In the genomic region with DNA sequence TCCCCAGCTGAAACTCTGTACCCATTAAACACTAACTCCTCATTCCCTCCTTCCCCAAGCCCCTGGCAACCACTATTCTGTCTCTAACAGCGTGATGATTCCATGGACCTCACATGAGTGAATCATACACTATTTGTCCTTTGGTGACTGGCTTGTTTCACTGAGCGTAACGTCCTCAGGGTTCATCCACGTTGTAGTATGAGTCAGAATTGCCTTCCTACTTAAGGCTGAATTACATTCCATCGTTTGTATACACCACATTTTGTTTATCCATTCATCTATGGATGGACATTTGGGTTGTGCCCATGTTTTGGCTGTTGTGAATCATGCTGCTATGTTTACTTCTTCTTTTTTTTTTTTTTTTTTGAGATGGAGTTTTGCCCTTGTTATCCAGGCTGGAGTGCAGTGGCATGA, we compare ENCODE assay signal across 10 cellular contexts. TPM values are rescaled to one million over a fixed set of nuclear protein-coding genes. Genes with fewer than 3 reads are reported as not detected.
DNase-seq lines count a peak whose midpoint lies in the region; ATAC-seq, FAIRE-seq and TF ChIP-seq lines count a peak whose summit lies in the region.
"Had no signal": no experiment of that assay in that cellular context is flagged by ENCODE, and none has a peak within 500 bp of the region (broad histone marks: within the 10 kb centered on the region; RNA-seq: fewer than 3 reads in every experiment).

No MANE protein-coding gene starts in this region.

- peak overlapping the region; percentile 77 for H3K9ac ChIP-seq in PC-3 (ENCODE audit: low read length)
- H3K9ac ChIP-seq in endothelial cell of umbilical vein (replicated peaks; ENCODE audit: extremely low read depth, insufficient read depth, low read length): no peak overlapping the region
- no peak overlapping the region for H3K9ac ChIP-seq in neural progenitor cell

- dilution Hi-C loops in endothelial cell of umbilical vein (cut with MboI; ENCODE audit: extremely low pct_ligation_motif_present, low sequenced_read_pairs): no loop called here

- POLR2A ChIA-PET in PC-3 (lab: Charles Lee; ENCODE audit: unreplicated experiment): no interaction called here
- POLR2A ChIA-PET in endothelial cell of umbilical vein (lab: Charles Lee): no interaction called here

- H3K4me2 ChIP-seq in PC-3 (ENCODE audit: low read length) (peak overlapping the region; percentile 70), endothelial cell of umbilical vein (ENCODE audit: insufficient read depth, low read length) (no peak overlapping the region), neural progenitor cell (no peak overlapping the region)

- H2AFZ ChIP-seq in PC-3 (ENCODE audit: low read length) (no peak overlapping the region), endothelial cell of umbilical vein (ENCODE audit: low read depth, low read length) (no peak overlapping the region), neural progenitor cell (replicated peaks) (no peak overlapping the region)

- BruUV-seq in PC-3 (replicated peaks; lab: Mats Ljungman, UMichigan): no TSS peak
- no TSS peak for BruUV-seq in endothelial cell of umbilical vein (replicated peaks; lab: Mats Ljungman, UMichigan)

- H3K27ac ChIP-seq in PC-3 (ENCODE audit: low read length) (peak overlapping the region; percentile 95), endothelial cell of umbilical vein (ENCODE audit: insufficient read depth, low read depth, low read length) (peak overlapping the region; percentile 80), neural progenitor cell (no peak overlapping the region)
- H3K27ac ChIP-seq in effector memory CD4-positive, alpha-beta T cell (ENCODE audit: insufficient read depth, low read length, poor library complexity, severe bottlenecking): no peak overlapping the region
- H3K27ac ChIP-seq: neutrophil had no signal

- H3K4me3 ChIP-seq in PC-3 (ENCODE audit: low read length): no peak overlapping the region
- no peak overlapping the region for H3K4me3 ChIP-seq in endothelial cell of umbilical vein (replicated peaks in 1 of 3; ENCODE audit: insufficient read depth in 1 of 3, low read depth in 1 of 3, low read length in 3 of 3)
- no peak overlapping the region for H3K4me3 ChIP-seq in neural progenitor cell
- H3K4me3 ChIP-seq in effector memory CD4-positive, alpha-beta T cell (ENCODE audit: insufficient read depth, low read depth, low read length, poor library complexity, severe bottlenecking): no peak overlapping the region

- H3K9me1 ChIP-seq in endothelial cell of umbilical vein (replicated peaks; ENCODE audit: control insufficient read depth, extremely low read depth, insufficient read depth, low read length): no peaks in the 10 kb centered on the region

- H3K9me2 ChIP-seq in PC-3 (replicated peaks; ENCODE audit: low read length): no peaks in the 10 kb centered on the region

- H3K36me3 Mint-ChIP-seq in neural progenitor cell: no peaks in the 10 kb centered on the region

- H3K36me3 ChIP-seq in PC-3 (ENCODE audit: low read depth, low read length) (no peaks in the 10 kb centered on the region), endothelial cell of umbilical vein (ENCODE audit: control insufficient read depth in 2 of 2, extremely low read depth in 1 of 2, insufficient read depth in 2 of 2, low read length in 2 of 2) (no peaks in the 10 kb centered on the region), neural progenitor cell (no peaks in the 10 kb centered on the region)
- no peaks in the 10 kb centered on the region for H3K36me3 ChIP-seq in effector memory CD4-positive, alpha-beta T cell (ENCODE audit: control insufficient read depth, insufficient read depth, low read length)
- H3K36me3 ChIP-seq: neutrophil had no signal

- intact Hi-C loops in PC-3 (cut with micrococcal nuclease): loop anchor here (2.0 to 5.0 kb wide), 2 partner anchors 19 to 38 kb away; a partner anchor contains a TSS
- intact Hi-C loops in endothelial cell of umbilical vein (cut with micrococcal nuclease): loop anchor here (1.0 to 2.0 kb wide), 2 partner anchors 9 to 19 kb away; a partner anchor contains a TSS

- H3K27me3 ChIP-seq in PC-3 (ENCODE audit: low read length) (no peaks in the 10 kb centered on the region), endothelial cell of umbilical vein (ENCODE audit: control insufficient read depth in 2 of 2, insufficient read depth in 2 of 2, low read length in 2 of 2) (no peaks in the 10 kb centered on the region), neural progenitor cell (no peaks in the 10 kb centered on the region)
- H3K27me3 ChIP-seq in effector memory CD4-positive, alpha-beta T cell (replicated peaks; ENCODE audit: control insufficient read depth, insufficient read depth, low read length, poor library complexity, severe bottlenecking): no peaks in the 10 kb centered on the region

- H3K27me3 Mint-ChIP-seq in neural progenitor cell (ENCODE audit: insufficient read depth, low read depth): peaks cover 10% of the 10 kb centered on the region

- peaks cover 6% of the 10 kb centered on the region for H3K9me3 Mint-ChIP-seq in neural progenitor cell

- H3K79me2 ChIP-seq in PC-3 (ENCODE audit: low read length) (no peaks in the 10 kb centered on the region), endothelial cell of umbilical vein (ENCODE audit: control insufficient read depth, insufficient read depth, low read length) (no peaks in the 10 kb centered on the region), neural progenitor cell (ENCODE audit: low read depth) (no peaks in the 10 kb centered on the region)

- no peak overlapping the region for H3K4me3 Mint-ChIP-seq in neural progenitor cell

- DNase-seq in DMS53 treated with DMSO at 0.1 percent for 48 hours (lab: John Stamatoyannopoulos, UW; ENCODE audit: unreplicated experiment): peak; percentile 34
- DNase-seq in PC-3: peak; percentile 99
- peak; percentile 91 for DNase-seq in endothelial cell of umbilical vein (ENCODE audit: low read depth, low spot score)
- no peak for DNase-seq in neural progenitor cell (ENCODE audit: low spot score)
- DNase-seq in NCI-H187 (lab: John Stamatoyannopoulos, UW): no peak
- DNase-seq in effector memory CD4-positive, alpha-beta T cell: no peak
- DNase-seq: NCI-H2171 treated with DMSO at 0.1 percent for 48 hours had no signal

- CTCF ChIA-PET in PC-3 (lab: Charles Lee): no interaction called here
- CTCF ChIA-PET in endothelial cell of umbilical vein (lab: Charles Lee): interaction anchor here (0.8 to 6.0 kb wide), 2 partner anchors 15 to 263 kb away, joined by 3 to 28 read pairs; no protein-coding TSS in a partner anchor

- peak overlapping the region; percentile 91 for H3K27ac Mint-ChIP-seq in neural progenitor cell

- no peaks in the 10 kb centered on the region for H3K9me3 ChIP-seq in PC-3 (ENCODE audit: low read length)
- no peaks in the 10 kb centered on the region for H3K9me3 ChIP-seq in endothelial cell of umbilical vein (replicated peaks; ENCODE audit: control insufficient read depth, insufficient read depth, low read length)
- H3K9me3 ChIP-seq in neural progenitor cell (ENCODE audit: low read depth): no peaks in the 10 kb centered on the region
- no peaks in the 10 kb centered on the region for H3K9me3 ChIP-seq in effector memory CD4-positive, alpha-beta T cell (ENCODE audit: control insufficient read depth, low read length)
- H3K9me3 ChIP-seq: neutrophil had no signal

- peak; percentile 98 for ATAC-seq in PC-3
- ATAC-seq in GM21529 (IDR thresholded peaks at IDR 0.05; ENCODE audit: unreplicated experiment): no peak
- ATAC-seq in GM19397 (IDR thresholded peaks at IDR 0.05; ENCODE audit: unreplicated experiment): no peak

- no peak for TF ChIP-seq CTCF in PC-3 (conservative IDR thresholded peaks at IDR 0.05; ENCODE audit: low read depth, low read length)
- TF ChIP-seq CTCF in endothelial cell of umbilical vein (IDR thresholded peaks at IDR 0.05; ENCODE audit: extremely low read depth in 1 of 2, insufficient read depth in 1 of 2, low read depth in 1 of 2, low read length in 2 of 2): no peak
- TF ChIP-seq CTCF in neural progenitor cell (IDR thresholded peaks at IDR 0.05): no peak

- TF ChIP-seq POLR2A in endothelial cell of umbilical vein (IDR thresholded peaks at IDR 0.05; ENCODE audit: low read depth, low read length): no peak

- peak; percentile 99 for FAIRE-seq in endothelial cell of umbilical vein (lab: Jason Lieb, UNC)

- H3F3A ChIP-seq in PC-3 (ENCODE audit: low read length, unreplicated experiment): no peaks in the 10 kb centered on the region
- H3F3A ChIP-seq in neural progenitor cell (ENCODE audit: low read depth): no peaks in the 10 kb centered on the region

- peaks cover 28% of the 10 kb centered on the region for H3K4me1 Mint-ChIP-seq in neural progenitor cell

- H3K4me1 ChIP-seq in PC-3 (ENCODE audit: insufficient read depth, low read length) (peaks cover 24% of the 10 kb centered on the region), endothelial cell of umbilical vein (ENCODE audit: control insufficient read depth, extremely low read depth, insufficient read depth, low read length) (peaks cover 25% of the 10 kb centered on the region), neural progenitor cell (no peaks in the 10 kb centered on the region)
- no peaks in the 10 kb centered on the region for H3K4me1 ChIP-seq in effector memory CD4-positive, alpha-beta T cell (ENCODE audit: control insufficient read depth, insufficient read depth, low read length, poor library complexity, severe bottlenecking)

- H4K20me1 ChIP-seq in PC-3 (ENCODE audit: low read length) (no peaks in the 10 kb centered on the region), endothelial cell of umbilical vein (replicated peaks; ENCODE audit: control insufficient read depth, extremely low read depth, insufficient read depth, low read length) (no peaks in the 10 kb centered on the region), neural progenitor cell (ENCODE audit: low read depth) (no peaks in the 10 kb centered on the region)

TF ChIP-seq in endothelial cell of umbilical vein, 7 proteins besides CTCF, POLR2A, EP300 and RAD21 (continues in another document):
- TF ChIP-seq, protein P1, sequence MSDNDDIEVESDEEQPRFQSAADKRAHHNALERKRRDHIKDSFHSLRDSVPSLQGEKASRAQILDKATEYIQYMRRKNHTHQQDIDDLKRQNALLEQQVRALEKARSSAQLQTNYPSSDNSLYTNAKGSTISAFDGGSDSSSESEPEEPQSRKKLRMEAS (IDR thresholded peaks at IDR 0.05; ENCODE audit: insufficient read depth, insufficient read length): no peak
- TF ChIP-seq EZH2 (IDR thresholded peaks at IDR 0.05; ENCODE audit: borderline replicate concordance, low read depth, low read length, severe bottlenecking): no peak
- TF ChIP-seq POLR2AphosphoS5 (IDR thresholded peaks at IDR 0.05; ENCODE audit: insufficient read depth, low read depth, low read length): peak; percentile 62

RNA-seq across cellular contexts. Expression of a gene that starts 19.6 kb away (rescaled TPM):
- total RNA-seq in PC-3 (2014; rRNA removed): 18.6 and 20.5 TPM in 2 replicates
- 55.0 and 71.1 TPM in 2 replicates for total RNA-seq in endothelial cell of umbilical vein
- polyA plus RNA-seq in endothelial cell of umbilical vein: 28.7 and 40.2 TPM in 2 replicates
- 46.8 and 51.2 TPM in 2 replicates for polyA plus RNA-seq in endothelial cell of umbilical vein (2011; cell fraction: cytosol; rRNA removed)
- 66.8 and 77.1 TPM in 2 replicates for polyA plus RNA-seq in endothelial cell of umbilical vein (2011; cell fraction: nucleus; rRNA removed)
- polyA plus RNA-seq in endothelial cell of umbilical vein (2012): 66.6 TPM in 2 replicates
- 73.3 and 73.9 TPM in 2 replicates for polyA minus RNA-seq in endothelial cell of umbilical vein
- polyA minus RNA-seq in endothelial cell of umbilical vein (2011; cell fraction: cytosol; rRNA and poly(A)+ RNA removed): 7.8 TPM
- 87.4 and 92.3 TPM in 2 replicates for polyA minus RNA-seq in endothelial cell of umbilical vein (2011; cell fraction: nucleus; rRNA and poly(A)+ RNA removed)
- total RNA-seq in neural progenitor cell (ENCODE audit: low replicate concordance): 2.8 and 3.7 TPM in 2 replicates

Comparison
In these comparisons a context has a peak if more than half of its experiments do, and no peak if none do; other contexts are left out.
1. DNase-seq: peak in DMS53 treated with DMSO at 0.1 percent for 48 hours (single experiment), PC-3 (single experiment) and endothelial cell of umbilical vein (single experiment); none in neural progenitor cell (single experiment), NCI-H187 (0 of 2) and effector memory CD4-positive, alpha-beta T cell (0 of 3).
2. H3K27ac ChIP-seq: peak in PC-3 (single experiment) and endothelial cell of umbilical vein (single experiment); none in neural progenitor cell (single experiment) and effector memory CD4-positive, alpha-beta T cell (single experiment).